ENCODE assay signal across 22 cellular contexts in genomic region chr18:55665506-55665905, GRCh38.
"Had no signal": no experiment of that assay in that cellular context is flagged by ENCODE, and none has a peak within 500 bp of the region (broad histone marks: within the 10 kb centered on the region; RNA-seq: fewer than 3 reads in every experiment).

No MANE protein-coding gene starts in this region.

- H3K4me1 Mint-ChIP-seq: neural progenitor cell; stimulated activated naive B cell treated with anti-CD40 and anti-IgM and Interleukin-4, amounts not matched to agents 10 μg/mL and 1 μg/mL and 100 μg/mL, for 72 hours; stimulated activated naive CD8-positive, alpha-beta T cell treated with anti-CD3 and anti-CD28 coated beads, Interleukin-15, amount 100 ng/mL, for 72 hours had no signal

- H3K4me1 ChIP-seq: neural progenitor cell, right atrium auricular region, sigmoid colon, transverse colon had no signal

- H3K4me3 ChIP-seq: hepatocyte, lung, neural progenitor cell, ovary, right atrium auricular region, sigmoid colon, skin epidermis, thoracic aorta, transverse colon had no signal

- H3K27me3 ChIP-seq: hepatocyte, neural progenitor cell, ovary, right atrium auricular region, sigmoid colon, transverse colon had no signal

- H3K36me3 Mint-ChIP-seq: natural killer cell treated with Interleukin-12 subunit alpha and Interleukin-12 subunit beta and Interleukin-15 and Interleukin-18, amount 100 ng/mL, for 72 hours had no signal

- H3K27ac Mint-ChIP-seq: dendritic cell treated with granulocyte-macrophage colony-stimulating factor and Interleukin-4, amounts not matched to agents 40 ng/mL and 50 ng/mL, for 4 days; natural killer cell treated with Interleukin-12 subunit alpha and Interleukin-12 subunit beta and Interleukin-15 and Interleukin-18, amount 100 ng/mL, for 72 hours; neural progenitor cell; stimulated activated naive B cell treated with anti-CD40 and anti-IgM and Interleukin-4, amounts not matched to agents 10 μg/mL and 1 μg/mL and 100 μg/mL, for 72 hours; stimulated activated naive CD8-positive, alpha-beta T cell treated with anti-CD3 and anti-CD28 coated beads, Interleukin-15, amount 100 ng/mL, for 72 hours had no signal

- H3K9me3 ChIP-seq: ovary, right atrium auricular region, sigmoid colon, thoracic aorta, transverse colon had no signal

- H3K27ac ChIP-seq: hepatocyte, neural progenitor cell, ovary, right atrium auricular region, sigmoid colon, skin epidermis, thoracic aorta, transverse colon had no signal

- H3K27me3 Mint-ChIP-seq: dendritic cell treated with granulocyte-macrophage colony-stimulating factor and Interleukin-4, amounts not matched to agents 40 ng/mL and 50 ng/mL, for 4 days; natural killer cell treated with Interleukin-12 subunit alpha and Interleukin-12 subunit beta and Interleukin-15 and Interleukin-18, amount 100 ng/mL, for 72 hours; stimulated activated naive CD8-positive, alpha-beta T cell treated with anti-CD3 and anti-CD28 coated beads, Interleukin-15, amount 100 ng/mL, for 72 hours had no signal

- H3K36me3 ChIP-seq: neural progenitor cell, ovary, right atrium auricular region, sigmoid colon, thoracic aorta, transverse colon had no signal

- ATAC-seq: left colon; left ventricle myocardium superior; natural killer cell treated with Interleukin-12 subunit alpha and Interleukin-12 subunit beta and Interleukin-15 and Interleukin-18, amount 100 ng/mL, for 72 hours; stimulated activated naive B cell treated with anti-CD40 and anti-IgM and Interleukin-4, amounts not matched to agents 10 μg/mL and 1 μg/mL and 100 μg/mL, for 72 hours; stimulated activated naive CD8-positive, alpha-beta T cell treated with anti-CD3 and anti-CD28 coated beads, Interleukin-15, amount 100 ng/mL, for 72 hours had no signal

- DNase-seq: foreskin melanocyte; head of caudate nucleus; left colon; left ventricle myocardium superior; mesenchymal stem cell; midbrain; nucleus accumbens; ovary; sigmoid colon; stimulated activated CD4-positive, alpha-beta T cell treated with anti-CD3 and anti-CD28 coated beads, Interleukin-2, amount 100 ng/mL, for 24 hours; stimulated activated CD4-positive, alpha-beta T cell treated with anti-CD3 and anti-CD28 coated beads, Interleukin-4, amount 100 ng/mL, for 4 hours; stimulated activated naive B cell treated with anti-CD40 and anti-IgM and Interleukin-4, amounts not matched to agents 10 μg/mL and 1 μg/mL and 100 μg/mL, for 72 hours; stimulated activated naive CD8-positive, alpha-beta T cell treated with anti-CD3 and anti-CD28 coated beads, Interleukin-15, amount 100 ng/mL, for 72 hours; transverse colon had no signal

- H3K4me3 Mint-ChIP-seq: dendritic cell treated with granulocyte-macrophage colony-stimulating factor and Interleukin-4, amounts not matched to agents 40 ng/mL and 50 ng/mL, for 4 days; natural killer cell treated with Interleukin-12 subunit alpha and Interleukin-12 subunit beta and Interleukin-15 and Interleukin-18, amount 100 ng/mL, for 72 hours; neural progenitor cell; stimulated activated naive B cell treated with anti-CD40 and anti-IgM and Interleukin-4, amounts not matched to agents 10 μg/mL and 1 μg/mL and 100 μg/mL, for 72 hours; stimulated activated naive CD8-positive, alpha-beta T cell treated with anti-CD3 and anti-CD28 coated beads, Interleukin-15, amount 100 ng/mL, for 72 hours had no signal

- H3K9me3 Mint-ChIP-seq: natural killer cell treated with Interleukin-12 subunit alpha and Interleukin-12 subunit beta and Interleukin-15 and Interleukin-18, amount 100 ng/mL, for 72 hours had no signal
